ENCODE assay signal across 27 cellular contexts in genomic region chr14:33254342-33254741, GRCh38.
"Had no signal": no experiment of that assay in that cellular context is flagged by ENCODE, and none has a peak within 500 bp of the region (broad histone marks: within the 10 kb centered on the region; RNA-seq: fewer than 3 reads in every experiment).

No MANE protein-coding gene starts in this region.

- H3K4me3 ChIP-seq: ascending aorta, breast epithelium, cardiac muscle cell, colonic mucosa had no signal

- H3K36me3 ChIP-seq: ascending aorta, breast epithelium, cardiac muscle cell, colonic mucosa had no signal

- H3K27me3 ChIP-seq: ascending aorta, breast epithelium, cardiac muscle cell, colonic mucosa had no signal

- ATAC-seq: activated naive CD4-positive, alpha-beta T cell treated with anti-CD3 and anti-CD28 coated beads, Interleukin-2, amount 50 U/mL, for 72 hours; activated T-cell treated with anti-CD3 and anti-CD28 coated beads, Interleukin-2, amount 50 U/mL, for 72 hours; esophagus mucosa had no signal

- DNase-seq: activated CD4-positive, alpha-beta memory T cell treated with anti-CD3 and anti-CD28 coated beads, Interleukin-2, amount 10 ng/mL, durations not matched to agents 7 days and 5 days; activated CD4-positive, alpha-beta T cell treated with anti-CD3 and anti-CD28 coated beads for 4 hours; activated CD4-positive, alpha-beta T cell treated with anti-CD3 and anti-CD28 coated beads, Interleukin-2, amount 10 ng/mL, durations not matched to agents 7 days and 5 days; activated CD4-positive, alpha-beta T cell treated with anti-CD3 and anti-CD28 coated beads, Interleukin-2, amount 50 U/mL, for 4 hours; activated CD4-positive, CD25-positive, alpha-beta regulatory T cell; activated CD4-positive, CD25-positive, alpha-beta regulatory T cell treated with anti-CD3 and anti-CD28 coated beads, Interleukin-2, amount 50 U/mL, for 72 hours; activated CD8-positive, alpha-beta memory T cell treated with anti-CD3 and anti-CD28 coated beads, Interleukin-2, amount 50 U/mL, for 48 hours; activated gamma-delta T cell; activated naive CD4-positive, alpha-beta T cell; activated naive CD4-positive, alpha-beta T cell treated with anti-CD3 and anti-CD28 coated beads, Interleukin-2, amount 10 ng/mL, durations not matched to agents 7 days and 5 days; activated naive CD8-positive, alpha-beta T cell treated with anti-CD3 and anti-CD28 coated beads, Interleukin-2, amount 10 ng/mL, durations not matched to agents 7 days and 5 days; activated T-cell treated with anti-CD3 and anti-CD28 coated beads for 4 hours; activated T-cell treated with anti-CD3 and anti-CD28 coated beads, Interleukin-2, amount 50 U/mL, for 24 hours; activated T-cell treated with anti-CD3 and anti-CD28 coated beads, Interleukin-2, amount 50 U/mL, for 72 hours; central memory CD4-positive, alpha-beta T cell; cerebellar nuclear complex; colonic mucosa; effector CD8-positive, alpha-beta T cell; endodermal cell; foreskin fibroblast; head of caudate nucleus; hippocampal formation had no signal

- H3K4me1 ChIP-seq: ascending aorta, colonic mucosa had no signal

- H3K9me3 ChIP-seq: ascending aorta, breast epithelium, colonic mucosa had no signal

- H3K27ac ChIP-seq: ascending aorta, breast epithelium, cardiac muscle cell, colonic mucosa had no signal
